ENCODE assay signal across 9 cellular contexts in the genomic region with DNA sequence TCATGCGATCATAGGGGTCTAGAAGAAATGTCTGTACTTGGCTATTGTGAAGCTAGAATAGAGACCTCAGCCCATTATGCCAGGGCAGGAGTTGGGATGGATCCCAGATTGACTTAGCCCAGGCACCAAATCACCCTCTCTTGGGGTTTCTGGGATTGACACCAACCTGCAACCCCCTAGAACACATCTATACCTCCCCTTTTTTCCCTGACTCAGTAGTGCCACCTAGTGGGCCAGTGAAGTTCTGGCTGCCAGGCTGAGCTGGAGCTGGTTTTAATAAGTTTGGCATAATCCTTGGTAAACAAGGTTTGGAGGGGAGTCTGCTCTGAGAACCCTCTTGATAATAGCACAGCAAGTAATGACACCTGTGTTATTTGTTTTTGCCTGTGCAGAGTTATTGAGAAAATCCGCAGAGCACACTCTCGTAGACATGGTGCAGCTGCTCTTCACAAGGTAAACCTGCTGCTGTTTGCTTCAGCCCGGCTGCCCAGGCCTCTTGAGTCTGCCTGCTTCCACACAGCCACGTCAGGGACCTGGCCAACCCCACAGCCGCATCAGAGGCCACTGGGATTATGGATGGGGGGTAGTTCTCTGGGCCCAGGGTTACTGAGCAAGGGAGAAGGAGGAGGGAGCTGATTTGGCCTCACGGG. TPM values are rescaled to one million over a fixed set of nuclear protein-coding genes. Genes with fewer than 3 reads are reported as not detected.
DNase-seq lines count a peak whose midpoint lies in the region; ATAC-seq and TF ChIP-seq lines count a peak whose summit lies in the region.
"Had no signal": no experiment of that assay in that cellular context is flagged by ENCODE, and none has a peak within 500 bp of the region (broad histone marks: within the 10 kb centered on the region; RNA-seq: fewer than 3 reads in every experiment).

No MANE protein-coding gene starts in this region.

- no peak for TF ChIP-seq POLR2A in ovary (IDR thresholded peaks at IDR 0.05)

- TF ChIP-seq CTCF in foreskin fibroblast (IDR thresholded peaks at IDR 0.05; ENCODE audit: low read depth, low read length), result peak; percentile 95
- TF ChIP-seq CTCF in ovary (IDR thresholded peaks at IDR 0.05), result peak; percentile 63 to 67 (median 63)
- TF ChIP-seq CTCF in tibial artery (IDR thresholded peaks at IDR 0.05), result peak; percentile 75 to 88

- in situ Hi-C loops in Caki2 (cut with HindIII; ENCODE audit: low pct_unique_long_range_greater_than_20kb, low sequenced_read_pairs), result loop anchor here (10.0 kb wide), 1 partner anchor 127 kb away; a partner anchor contains a TSS

- 73 to 79% (median 74%) methylated on average over 7 of the region's 7 CpGs for WGBS in ovary, 3 donors

- no peak for TF ChIP-seq EP300 in ovary (IDR thresholded peaks at IDR 0.05)

- intact Hi-C loops in ovary (cut with DNase I), result loop anchor here (2.0 to 5.0 kb wide), 2 partner anchors 120 to 123 kb away; no protein-coding TSS in a partner anchor
- intact Hi-C loops in tibial artery (cut with DNase I; ENCODE audit: low total_unique reads), result loop anchor here (2.0 to 10.0 kb wide), 2 partner anchors 123 to 187 kb away; no protein-coding TSS in a partner anchor

- H3K27ac ChIP-seq in ovary, result no peak overlapping the region
- H3K27ac ChIP-seq in tibial artery, result no peak overlapping the region
- H3K27ac ChIP-seq: SK-N-MC had no signal

- DNase-seq in Caki2 (ENCODE audit: low read depth) (peak; percentile 58), RPMI7951 (ENCODE audit: low read depth) (peak; percentile 50), foreskin fibroblast (peak; percentile 38 to 80), ovary (peak; percentile 42 to 64 (median 52)), tibial artery (peak in 1 of 2 donors; percentile 29)
- peak; percentile 43 for DNase-seq in Jurkat, Clone E6-1 (ENCODE audit: low read depth, low spot score)
- peak; percentile 35 to 46 for DNase-seq in activated T-helper 1 cell treated with anti-CD3 and anti-CD28 coated beads, Interleukin-2, amount 50 U/mL, for 16 hours (ENCODE audit: low read depth in 1 of 2, low spot score in 1 of 2)

- no peaks in the 10 kb centered on the region for H3K27me3 ChIP-seq in ovary
- H3K27me3 ChIP-seq in tibial artery, result no peaks in the 10 kb centered on the region

- no peaks in the 10 kb centered on the region for H3K36me3 ChIP-seq in ovary
- peaks cover 26 to 84% (median 60%) of the 10 kb centered on the region in 3 donors for H3K36me3 ChIP-seq in tibial artery

- H3K9me3 ChIP-seq in ovary (no peaks in the 10 kb centered on the region), tibial artery (no peaks in the 10 kb centered on the region)

- H3K4me1 ChIP-seq in ovary (ENCODE audit: insufficient read depth), result no peaks in the 10 kb centered on the region
- H3K4me1 ChIP-seq in tibial artery, result no peaks in the 10 kb centered on the region

- no peak overlapping the region for H3K4me3 ChIP-seq in Jurkat, Clone E6-1 (ENCODE audit: low read length)
- no peak overlapping the region for H3K4me3 ChIP-seq in foreskin fibroblast (ENCODE audit: low read depth in 1 of 2, low read length in 2 of 2)
- H3K4me3 ChIP-seq in ovary, result no peak overlapping the region
- no peak overlapping the region for H3K4me3 ChIP-seq in tibial artery
- H3K4me3 ChIP-seq: SK-N-MC had no signal

- ATAC-seq in HG03520 (IDR thresholded peaks at IDR 0.05; ENCODE audit: unreplicated experiment), result no peak

RNA-seq across cellular contexts. Expression of a gene that starts 43.3 kb away (rescaled TPM):
- 47.8 and 50.8 TPM in 2 replicates for total RNA-seq in Caki2 (2014; rRNA removed; shearing (Covaris generic); ENCODE audit: low replicate concordance)
- 39.5 TPM for polyA plus RNA-seq in Jurkat, Clone E6-1 (2012; ENCODE audit: insufficient read depth, insufficient read length)
- total RNA-seq in RPMI7951 (2014; rRNA removed; shearing (Covaris generic)), result 19.9 and 28.9 TPM in 2 replicates
- total RNA-seq in ovary, result 10 to 100 TPM; 18.5 to 42.6 (median 35.9) TPM
- polyA plus RNA-seq in ovary, result 10 to 100 TPM; 16.3 to 20.5 TPM
